Comparison of ENCODE assay signal across 2 cellular contexts in genomic region chr9:87959916-87960581, GRCh38.
TF ChIP-seq lines count a peak whose summit lies in the region.

No MANE protein-coding gene starts in this region.

TF ChIP-seq in IMR-90, 13 proteins besides CTCF, POLR2A, EP300 and RAD21:
- TF ChIP-seq SMC3 (IDR thresholded peaks at IDR 0.05; ENCODE audit: low read depth, low read length) (no peak), CHD1 (IDR thresholded peaks at IDR 0.05; ENCODE audit: low read depth, low read length) (no peak), ELK1 (IDR thresholded peaks at IDR 0.05; ENCODE audit: borderline replicate concordance, low read depth, low read length) (no peak), MAFK (IDR thresholded peaks at IDR 0.05; ENCODE audit: low read depth, low read length) (no peak), BHLHE40 (IDR thresholded peaks at IDR 0.05; ENCODE audit: low read depth, low read length) (no peak), FOS (IDR thresholded peaks at IDR 0.05; ENCODE audit: low read depth, low read length) (no peak), MAZ (IDR thresholded peaks at IDR 0.05; ENCODE audit: borderline replicate concordance, low read depth, low read length) (no peak), NFE2L2 (IDR thresholded peaks at IDR 0.05; ENCODE audit: low read depth, low read length) (no peak), RCOR1 (IDR thresholded peaks at IDR 0.05; ENCODE audit: insufficient replicate concordance, low read length) (no peak), USF2 (IDR thresholded peaks at IDR 0.05; ENCODE audit: low read depth, low read length) (no peak), MXI1 (IDR thresholded peaks at IDR 0.05; ENCODE audit: borderline replicate concordance, low read depth, low read length) (no peak), RFX5 (IDR thresholded peaks at IDR 0.05; ENCODE audit: low read depth, low read length) (no peak), CEBPB (IDR thresholded peaks at IDR 0.05; ENCODE audit: low read depth, low read length) (no peak)
TF ChIP-seq in IMR-90: peak in this region for 0.

TF ChIP-seq in K562, 482 proteins besides CTCF, POLR2A, EP300 and RAD21:
- 0 out of 2 replicates have a peak, but pooled peaks have one; percentile 34 for TF ChIP-seq CBFA2T2 (conservative IDR thresholded peaks at IDR 0.05)
- 0 out of 2 replicates have a peak, but pooled peaks have one; percentile 14 for TF ChIP-seq NFIC (IDR thresholded peaks at IDR 0.05)
- no peak for TF ChIP-seq HMG20A (CRISPR knock-in tag; conservative IDR thresholded peaks at IDR 0.05)
- peak; percentile 59 for TF ChIP-seq CBFA2T3 (IDR thresholded peaks at IDR 0.05)
- TF ChIP-seq KDM1A (IDR thresholded peaks at IDR 0.05) = 0 out of 4 replicates have a peak, but pooled peaks of 1 of the 2 experiments have one; percentile 13
- no peak for TF ChIP-seq FOXP4 (CRISPR knock-in tag; IDR thresholded peaks at IDR 0.05; ENCODE audit: borderline replicate concordance)
- peak; percentile 66; the same call in 1 of the 2 replicates for TF ChIP-seq PKNOX1 (IDR thresholded peaks at IDR 0.05)
- peak; percentile 55 for TF ChIP-seq MEIS2 (IDR thresholded peaks at IDR 0.05; ENCODE audit: partially characterized antibody)
